6 cellular contexts compared by ENCODE assay signal in the genomic region with DNA sequence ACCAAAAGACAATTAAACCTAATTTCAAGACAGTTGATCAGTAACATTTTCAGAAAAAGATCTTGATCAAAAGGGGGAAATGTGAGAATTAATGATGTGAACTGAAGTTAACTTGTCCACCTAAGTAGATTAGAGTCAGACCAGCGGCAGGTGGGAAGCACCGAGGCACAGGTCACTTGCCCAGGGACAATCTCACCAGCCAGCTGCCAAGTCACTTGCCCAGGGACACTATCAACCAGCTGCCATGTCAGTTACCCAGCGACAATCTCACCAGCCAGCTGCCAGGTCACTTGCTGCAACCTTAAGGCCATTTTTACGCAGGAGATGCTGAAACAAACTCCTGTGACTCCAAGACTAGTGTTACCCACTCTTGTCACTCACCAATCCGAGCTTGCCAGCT.
"Had no signal": no experiment of that assay in that cellular context is flagged by ENCODE, and none has a peak within 500 bp of the region (broad histone marks: within the 10 kb centered on the region; RNA-seq: fewer than 3 reads in every experiment).

No MANE protein-coding gene starts in this region.

- DNase-seq: GM23248, GOT3, H7, H9, HCEC 1CT, HFFc6 had no signal
